ENCODE assay signal across 1 cellular context in genomic region chr16:79885320-79885719, GRCh38.
TF ChIP-seq lines count a peak whose summit lies in the region.

No MANE protein-coding gene starts in this region.

TF ChIP-seq in WTC11, 78 proteins besides CTCF, POLR2A, EP300 and RAD21 (continued from another document):
- TF ChIP-seq ERG (CRISPR knock-in tag; IDR thresholded peaks at IDR 0.05) (no peak), ATF6 (CRISPR knock-in tag; IDR thresholded peaks at IDR 0.05) (no peak)
